12 cellular contexts compared by ENCODE assay signal in the genomic region with DNA sequence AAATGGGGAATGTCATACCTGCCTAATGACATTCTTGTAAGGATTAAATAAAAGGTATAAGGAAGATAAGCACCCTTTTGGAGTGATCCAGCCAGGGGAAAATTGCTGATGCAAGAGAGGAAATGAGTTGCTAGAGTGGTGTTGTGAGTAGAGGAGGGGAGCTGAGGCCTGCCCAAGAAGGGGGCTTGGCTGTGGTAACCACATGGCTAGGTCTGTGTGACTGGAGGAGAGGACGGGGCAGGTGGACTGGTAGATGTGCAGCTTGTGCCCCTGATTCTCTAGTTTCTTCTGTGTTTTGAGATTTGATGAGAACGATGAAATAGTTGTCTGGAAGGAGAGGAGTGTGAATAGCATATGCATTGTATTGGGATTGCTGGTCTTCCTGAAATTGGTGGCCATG. TPM values are rescaled to one million over a fixed set of nuclear protein-coding genes. Genes with fewer than 3 reads are reported as not detected.
DNase-seq lines count a peak whose midpoint lies in the region; ATAC-seq and TF ChIP-seq lines count a peak whose summit lies in the region.
"Had no signal": no experiment of that assay in that cellular context is flagged by ENCODE, and none has a peak within 500 bp of the region (broad histone marks: within the 10 kb centered on the region; RNA-seq: fewer than 3 reads in every experiment).

No MANE protein-coding gene starts in this region.

- H4K20me1 ChIP-seq in GM23338 (replicated peaks; ENCODE audit: insufficient read depth) (peaks cover 42% of the 10 kb centered on the region), OCI-LY7 (ENCODE audit: insufficient read depth, low read length) (peaks cover 12% of the 10 kb centered on the region)

- POLR2A ChIA-PET in OCI-LY7 (lab: Charles Lee) = no interaction called here

- H3K36me3 ChIP-seq in GM23338 (ENCODE audit: insufficient read depth) (peaks cover 62% of the 10 kb centered on the region), OCI-LY7 (ENCODE audit: insufficient read depth, low read length) (peaks cover 93% of the 10 kb centered on the region), tibial nerve (peaks cover 16 to 93% (median 27%) of the 10 kb centered on the region in 3 donors)

- ATAC-seq in GM23338 = no peak
- ATAC-seq in GM18907 (IDR thresholded peaks at IDR 0.05; ENCODE audit: unreplicated experiment) = no peak
- ATAC-seq: esophagus mucosa, mucosa of descending colon had no signal

- no peaks in the 10 kb centered on the region for H3K9me3 Mint-ChIP-seq in GM23338
- H3K9me3 Mint-ChIP-seq in endothelial cell (ENCODE audit: unreplicated experiment) = no peaks in the 10 kb centered on the region

- WGBS in tibial nerve, 2 donors = 87 to 100% methylated on average over 2 of the region's 2 CpGs

- H3K9me2 ChIP-seq in GM23338 (ENCODE audit: insufficient read depth) (no peaks in the 10 kb centered on the region), OCI-LY7 (ENCODE audit: insufficient read depth, low read length) (no peaks in the 10 kb centered on the region)

- H3K79me2 ChIP-seq in GM23338 (replicated peaks; ENCODE audit: insufficient read depth) (peaks cover 59% of the 10 kb centered on the region), OCI-LY7 (ENCODE audit: insufficient read depth, low read depth, low read length) (peaks cover 58% of the 10 kb centered on the region)

- H3K27me3 Mint-ChIP-seq in GM23338 (ENCODE audit: insufficient read depth, low read depth, poor library complexity) (peaks cover 6% of the 10 kb centered on the region), endothelial cell (ENCODE audit: unreplicated experiment) (peaks cover 8% of the 10 kb centered on the region)

- no peak for TF ChIP-seq POLR2A in tibial nerve (IDR thresholded peaks at IDR 0.05)

- H3K27me3 ChIP-seq in GM23338 (ENCODE audit: insufficient read depth) (no peaks in the 10 kb centered on the region), tibial nerve (no peaks in the 10 kb centered on the region)
- H3K27me3 ChIP-seq: Peyer's patch had no signal

- H3K4me3 Mint-ChIP-seq in GM23338 = no peak overlapping the region; the same call in 2 of the 3 replicates
- no peak overlapping the region for H3K4me3 Mint-ChIP-seq in endothelial cell (ENCODE audit: unreplicated experiment)

- peaks cover 19% of the 10 kb centered on the region for H3K4me1 Mint-ChIP-seq in GM23338
- peaks cover 24% of the 10 kb centered on the region for H3K4me1 Mint-ChIP-seq in endothelial cell (ENCODE audit: unreplicated experiment)

- H3K36me3 Mint-ChIP-seq in GM23338 (ENCODE audit: low read depth) (peaks cover 92% of the 10 kb centered on the region), endothelial cell (ENCODE audit: low read depth, unreplicated experiment) (peaks cover 59% of the 10 kb centered on the region)

- H3K27ac ChIP-seq in GM23338 (ENCODE audit: low read depth) = peak overlapping the region; percentile 61
- H3K27ac ChIP-seq in OCI-LY7 (ENCODE audit: low read depth, low read length, poor library complexity, severe bottlenecking) = peak overlapping the region; percentile 16
- no peak overlapping the region for H3K27ac ChIP-seq in tibial nerve
- H3K27ac ChIP-seq: Peyer's patch had no signal

- CTCF ChIA-PET in OCI-LY7 (lab: Charles Lee; ENCODE audit: unreplicated experiment) = no interaction called here

- H3K27ac Mint-ChIP-seq in GM23338 (peak overlapping the region; percentile 95), endothelial cell (ENCODE audit: unreplicated experiment) (peak overlapping the region; percentile 33)

- no peak for TF ChIP-seq EP300 in tibial nerve (IDR thresholded peaks at IDR 0.05)

- BruUV-seq in OCI-LY7 (replicated peaks; lab: Mats Ljungman, UMichigan) = no TSS peak

- DNase-seq in GM23338 (ENCODE audit: low spot score) (no peak), OCI-LY7 (ENCODE audit: low spot score) (peak; percentile 43), endothelial cell (ENCODE audit: low spot score) (no peak), tibial nerve (ENCODE audit: low spot score in 2 of 2) (no peak)
- DNase-seq: caudate nucleus, COR-L47, mucosa of descending colon, NCI-H2227 treated with DMSO at 0.1 percent for 48 hours, Peyer's patch, retina had no signal

- H3K4me3 ChIP-seq in GM23338 (no peak overlapping the region), OCI-LY7 (ENCODE audit: low read depth, low read length, poor library complexity, severe bottlenecking) (no peak overlapping the region), tibial nerve (no peak overlapping the region)
- H3K4me3 ChIP-seq: mucosa of descending colon, Peyer's patch had no signal

- H2AFZ ChIP-seq in GM23338 (no peak overlapping the region), OCI-LY7 (ENCODE audit: low read length) (no peak overlapping the region)

- no peak overlapping the region for H3K4me2 ChIP-seq in GM23338
- peak overlapping the region; percentile 12; the same call in 1 of the 2 replicates for H3K4me2 ChIP-seq in OCI-LY7 (ENCODE audit: low read length)

- peaks cover 5% of the 10 kb centered on the region for H3F3A ChIP-seq in GM23338 (replicated peaks; ENCODE audit: low read depth)

- TF ChIP-seq CTCF in GM23338 (conservative IDR thresholded peaks at IDR 0.05; ENCODE audit: low read depth in 2 of 2) (no peak), OCI-LY7 (conservative IDR thresholded peaks at IDR 0.05; ENCODE audit: low read length) (no peak), endothelial cell (IDR thresholded peaks at IDR 0.05; ENCODE audit: unreplicated experiment) (no peak), tibial nerve (IDR thresholded peaks at IDR 0.05) (no peak)

- intact Hi-C loops in OCI-LY7 (cut with micrococcal nuclease; ENCODE audit: unreplicated experiment) = no loop called here

- peaks cover 5% of the 10 kb centered on the region for H3K4me1 ChIP-seq in GM23338 (ENCODE audit: insufficient read depth)
- H3K4me1 ChIP-seq in OCI-LY7 (ENCODE audit: insufficient read depth, low read length, poor library complexity, severe bottlenecking) = peaks cover 33% of the 10 kb centered on the region
- peaks cover 0 to 50% (median 15%) of the 10 kb centered on the region in 4 donors for H3K4me1 ChIP-seq in tibial nerve

- H3K9me3 ChIP-seq in OCI-LY7 (ENCODE audit: low read length) = no peaks in the 10 kb centered on the region
- H3K9me3 ChIP-seq in tibial nerve = no peaks in the 10 kb centered on the region
- H3K9me3 ChIP-seq: mucosa of descending colon, Peyer's patch had no signal

RNA-seq across cellular contexts. Expression of a gene that starts 6.6 kb away (rescaled TPM):
- 45.2 and 52.1 TPM in 2 replicates for total RNA-seq in GM23338 (2014; rRNA removed; shearing (Covaris generic))
- polyA plus RNA-seq in GM23338 (2016; fragmentation: Nextera tagmentation; extraction: Ambion mirVana) = 13.2 and 15.2 TPM in 2 replicates
- 42.0 and 47.5 TPM in 2 replicates for total RNA-seq in OCI-LY7 (2014; rRNA removed; shearing (Covaris generic))
- total RNA-seq in OCI-LY7 (2022) = 46.4 and 47.3 TPM in 2 replicates
- 65.3 TPM for total RNA-seq in endothelial cell (ENCODE audit: unreplicated experiment)
- total RNA-seq in tibial nerve = 10 to 100 TPM; 41.4 to 52.0 (median 49.5) TPM

RNA-seq across cellular contexts. Expression of a gene that starts 14.3 kb away (rescaled TPM):
- 8.6 and 8.7 TPM in 2 replicates for total RNA-seq in GM23338 (2014; rRNA removed; shearing (Covaris generic))
- 35.2 and 39.7 TPM in 2 replicates for polyA plus RNA-seq in GM23338 (2016; fragmentation: Nextera tagmentation; extraction: Ambion mirVana)
- 28.3 and 32.8 TPM in 2 replicates for total RNA-seq in OCI-LY7 (2014; rRNA removed; shearing (Covaris generic))
- 53.4 and 54.4 TPM in 2 replicates for total RNA-seq in OCI-LY7 (2022)
- total RNA-seq in endothelial cell (ENCODE audit: unreplicated experiment) = 22.9 TPM
- total RNA-seq in tibial nerve = 10 to 100 TPM in 1 of 4 donors, 1 to 10 TPM in 3; 2.7 to 12.0 (median 6.2) TPM

RNA-seq across cellular contexts. Expression of a gene that starts 19.4 kb away (rescaled TPM):
- 3.5 and 3.8 TPM in 2 replicates for total RNA-seq in GM23338 (2014; rRNA removed; shearing (Covaris generic))
- 1.7 and 2.5 TPM in 2 replicates for polyA plus RNA-seq in GM23338 (2016; fragmentation: Nextera tagmentation; extraction: Ambion mirVana)
- 12.1 and 14.5 TPM in 2 replicates for total RNA-seq in OCI-LY7 (2014; rRNA removed; shearing (Covaris generic))
- total RNA-seq in OCI-LY7 (2022) (8.0 and 8.4 TPM in 2 replicates), endothelial cell (ENCODE audit: unreplicated experiment) (1.9 TPM), tibial nerve (1 to 10 TPM; 2.4 to 4.7 (median 3.7) TPM)

RNA-seq across cellular contexts. Expression of a gene that starts 22.8 kb away (rescaled TPM):
- total RNA-seq in GM23338 (2014; rRNA removed; shearing (Covaris generic)) = not detected in 2 replicates
- polyA plus RNA-seq in GM23338 (2016; fragmentation: Nextera tagmentation; extraction: Ambion mirVana) = 0.21 and 0.42 TPM in 2 replicates
- 0.06 and 0.15 TPM in 2 replicates for total RNA-seq in OCI-LY7 (2014; rRNA removed; shearing (Covaris generic))
- total RNA-seq in OCI-LY7 (2022) (0.26 and 0.29 TPM in 2 replicates), endothelial cell (ENCODE audit: unreplicated experiment) (not detected), tibial nerve (not detected)
- total RNA-seq: esophagus mucosa, mucosa of descending colon had no signal

RNA-seq across cellular contexts. Expression of a gene that starts 36.1 kb away (rescaled TPM):
- total RNA-seq in GM23338 (2014; rRNA removed; shearing (Covaris generic)) = 4.7 and 7.7 TPM in 2 replicates
- 8.1 and 8.2 TPM in 2 replicates for polyA plus RNA-seq in GM23338 (2016; fragmentation: Nextera tagmentation; extraction: Ambion mirVana)
- 14.9 and 17.1 TPM in 2 replicates for total RNA-seq in OCI-LY7 (2014; rRNA removed; shearing (Covaris generic))
- 17.5 and 24.5 TPM in 2 replicates for total RNA-seq in OCI-LY7 (2022)
- total RNA-seq in endothelial cell (ENCODE audit: unreplicated experiment) = 23.2 TPM
- 10 to 100 TPM; 22.5 to 29.0 (median 26.3) TPM for total RNA-seq in tibial nerve

Comparison
In these comparisons a context has a peak if more than half of its experiments do, and no peak if none do; other contexts are left out.
1. H3K27ac ChIP-seq: peak in GM23338 (single experiment) and OCI-LY7 (single experiment); none in tibial nerve (0 of 4).